ENCODE assay signal across 1 cellular context in the genomic region with DNA sequence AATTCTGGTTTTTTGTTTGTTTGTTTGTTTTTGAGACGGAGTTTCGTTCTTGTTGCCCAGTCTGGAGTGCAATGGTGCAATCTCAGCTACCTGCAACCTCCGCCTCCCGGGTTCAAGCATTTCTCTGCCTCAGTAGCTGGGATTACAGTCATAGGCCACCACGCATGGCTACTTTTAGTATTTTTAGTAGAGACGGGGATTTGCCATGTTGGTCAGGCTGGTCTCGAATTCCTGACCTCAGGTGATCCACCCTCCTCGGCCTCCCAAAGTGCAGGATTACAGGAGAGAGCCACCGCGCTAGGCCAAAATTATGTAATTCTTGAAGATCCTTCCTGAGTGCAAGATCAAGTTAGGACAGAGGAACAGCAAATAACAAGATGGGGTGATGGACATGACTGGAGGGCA.
TF ChIP-seq lines count a peak whose summit lies in the region.

No MANE protein-coding gene starts in this region.

TF ChIP-seq in GM12878, 131 proteins besides CTCF, POLR2A, EP300 and RAD21 (continued from another document):
- TF ChIP-seq, protein P1, sequence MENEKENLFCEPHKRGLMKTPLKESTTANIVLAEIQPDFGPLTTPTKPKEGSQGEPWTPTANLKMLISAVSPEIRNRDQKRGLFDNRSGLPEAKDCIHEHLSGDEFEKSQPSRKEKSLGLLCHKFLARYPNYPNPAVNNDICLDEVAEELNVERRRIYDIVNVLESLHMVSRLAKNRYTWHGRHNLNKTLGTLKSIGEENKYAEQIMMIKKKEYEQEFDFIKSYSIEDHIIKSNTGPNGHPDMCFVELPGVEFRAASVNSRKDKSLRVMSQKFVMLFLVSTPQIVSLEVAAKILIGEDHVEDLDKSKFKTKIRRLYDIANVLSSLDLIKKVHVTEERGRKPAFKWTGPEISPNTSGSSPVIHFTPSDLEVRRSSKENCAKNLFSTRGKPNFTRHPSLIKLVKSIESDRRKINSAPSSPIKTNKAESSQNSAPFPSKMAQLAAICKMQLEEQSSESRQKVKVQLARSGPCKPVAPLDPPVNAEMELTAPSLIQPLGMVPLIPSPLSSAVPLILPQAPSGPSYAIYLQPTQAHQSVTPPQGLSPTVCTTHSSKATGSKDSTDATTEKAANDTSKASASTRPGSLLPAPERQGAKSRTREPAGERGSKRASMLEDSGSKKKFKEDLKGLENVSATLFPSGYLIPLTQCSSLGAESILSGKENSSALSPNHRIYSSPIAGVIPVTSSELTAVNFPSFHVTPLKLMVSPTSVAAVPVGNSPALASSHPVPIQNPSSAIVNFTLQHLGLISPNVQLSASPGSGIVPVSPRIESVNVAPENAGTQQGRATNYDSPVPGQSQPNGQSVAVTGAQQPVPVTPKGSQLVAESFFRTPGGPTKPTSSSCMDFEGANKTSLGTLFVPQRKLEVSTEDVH (IDR thresholded peaks at IDR 0.05; ENCODE audit: low read depth, partially characterized antibody): no peak
